In genomic region chr10:33494694-33495093, GRCh38 we compare ENCODE assay signal across 19 cellular contexts.
"Had no signal": no experiment of that assay in that cellular context is flagged by ENCODE, and none has a peak within 500 bp of the region (broad histone marks: within the 10 kb centered on the region; RNA-seq: fewer than 3 reads in every experiment).

No MANE protein-coding gene starts in this region.

- H3K9me3 ChIP-seq: ovary, psoas muscle, thoracic aorta, tibial nerve, upper lobe of left lung had no signal

- ATAC-seq: foreskin keratinocyte; naive thymus-derived CD4-positive, alpha-beta T cell; psoas muscle; stimulated activated naive B cell treated with anti-CD40 and anti-IgM and Interleukin-4, amounts not matched to agents 10 μg/mL and 1 μg/mL and 100 μg/mL, for 72 hours had no signal

- H3K27me3 ChIP-seq: dorsolateral prefrontal cortex, foreskin keratinocyte, ovary, tibial nerve, upper lobe of left lung had no signal

- H3K36me3 ChIP-seq: ovary, thoracic aorta, tibial nerve, upper lobe of left lung had no signal

- H3K4me1 ChIP-seq: foreskin keratinocyte, psoas muscle had no signal

- H3K4me3 ChIP-seq: dorsolateral prefrontal cortex, ovary, psoas muscle, skin epidermis, thoracic aorta, tibial nerve, upper lobe of left lung had no signal

- H3K27ac ChIP-seq: dorsolateral prefrontal cortex, foreskin keratinocyte, ovary, psoas muscle, skin epidermis, upper lobe of left lung had no signal

- DNase-seq: dorsolateral prefrontal cortex; effector CD4-positive, alpha-beta T cell; foreskin keratinocyte; mesendoderm; midbrain; naive thymus-derived CD4-positive, alpha-beta T cell; nephron progenitor cell; occipital lobe; ovary; posterior cingulate gyrus; psoas muscle; right cardiac atrium; stimulated activated CD4-positive, alpha-beta T cell treated with anti-CD3 and anti-CD28 coated beads, Interleukin-15, amount 100 ng/mL, for 24 hours; stimulated activated CD4-positive, alpha-beta T cell treated with anti-CD3 and anti-CD28 coated beads, Interleukin-2, amount 100 ng/mL, for 48 hours; stimulated activated naive B cell treated with anti-CD40 and anti-IgM and Interleukin-4, amounts not matched to agents 10 μg/mL and 1 μg/mL and 100 μg/mL, for 72 hours; upper lobe of left lung had no signal
